In genomic region chr10:112721080-112721698, GRCh38 we compare ENCODE assay signal across 8 cellular contexts.
DNase-seq lines count a peak whose midpoint lies in the region; ATAC-seq and TF ChIP-seq lines count a peak whose summit lies in the region.

No MANE protein-coding gene starts in this region.

- no peaks in the 10 kb centered on the region for H3K27me3 ChIP-seq in psoas muscle (ENCODE audit: insufficient read depth in 3 of 3, low read length in 2 of 3)

- H3K36me3 ChIP-seq in psoas muscle (ENCODE audit: insufficient read depth in 1 of 2, low read depth in 1 of 2): no peaks in the 10 kb centered on the region

- intact Hi-C loops in psoas muscle (cut with DNase I): loop anchor here (5.0 to 10.0 kb wide), 5 partner anchors 224 to 666 kb away; no protein-coding TSS in a partner anchor

- peak; percentile 79 for ATAC-seq in HG03097 (IDR thresholded peaks at IDR 0.05; ENCODE audit: low FRiP score, unreplicated experiment)
- ATAC-seq in psoas muscle: peak in 2 of 4 donors; percentile 54 to 80
- no peak for ATAC-seq in HG02970 (IDR thresholded peaks at IDR 0.05; ENCODE audit: low FRiP score, unreplicated experiment)

- WGBS in psoas muscle, 3 donors: 51 to 63% (median 61%) methylated on average over 5 of the region's 5 CpGs

- no peak overlapping the region for H3K4me3 ChIP-seq in psoas muscle

- TF ChIP-seq CTCF in psoas muscle (IDR thresholded peaks at IDR 0.05): peak; percentile 68

- DNase-seq in activated T-cell treated with anti-CD3 and anti-CD28 coated beads for 24 hours (ENCODE audit: low read depth) (peak; percentile 1), activated T-cell treated with anti-CD3 and anti-CD28 coated beads for 4 hours (no peak), SK-N-DZ (ENCODE audit: low spot score) (peak; percentile 31), foreskin melanocyte (peak; percentile 59), psoas muscle (no peak), NCI-H1436 (lab: John Stamatoyannopoulos, UW) (no peak)

- H3K4me1 ChIP-seq in psoas muscle: no peaks in the 10 kb centered on the region

- no peaks in the 10 kb centered on the region for H3K9me3 ChIP-seq in psoas muscle

- H3K27ac ChIP-seq in psoas muscle: no peak overlapping the region

Comparison
In these comparisons a context has a peak if more than half of its experiments do, and no peak if none do; other contexts are left out.
1. DNase-seq: peak in activated T-cell treated with anti-CD3 and anti-CD28 coated beads for 24 hours (single experiment), SK-N-DZ (single experiment) and foreskin melanocyte (single experiment); none in activated T-cell treated with anti-CD3 and anti-CD28 coated beads for 4 hours (single experiment), psoas muscle (0 of 2) and NCI-H1436 (single experiment).